8 cellular contexts compared by ENCODE assay signal in the genomic region with DNA sequence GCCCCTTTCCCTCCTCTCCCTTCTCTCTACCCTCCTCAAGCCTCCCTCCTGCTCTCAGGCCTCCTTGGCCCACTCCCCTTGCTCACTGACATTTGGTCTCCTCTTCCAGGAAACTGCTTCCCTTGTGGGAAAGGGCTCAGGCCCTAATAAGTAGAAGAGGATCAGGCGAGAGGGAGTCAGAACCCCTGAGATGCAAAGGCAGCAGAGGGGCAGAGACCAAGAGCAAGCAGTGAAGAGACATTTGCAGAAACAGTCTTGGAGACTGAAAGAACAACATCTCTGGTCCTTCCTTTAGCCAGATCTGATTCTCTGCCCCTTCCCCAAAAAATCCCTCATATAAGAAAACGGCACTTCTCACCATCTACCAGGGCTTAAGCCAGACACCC. TPM values are rescaled to one million over a fixed set of nuclear protein-coding genes. Genes with fewer than 3 reads are reported as not detected.
A peak's percentile ranks its signal among the peaks of the same experiment; 100 is the strongest.
DNase-seq lines count a peak whose midpoint lies in the region; ATAC-seq, FAIRE-seq and TF ChIP-seq lines count a peak whose summit lies in the region.

No MANE protein-coding gene starts in this region.

- no peak for DNase-seq in Caco-2
- no peak for DNase-seq in Panc1 (ENCODE audit: low read depth, low spot score)
- DNase-seq in endothelial cell of umbilical vein (ENCODE audit: low read depth, low spot score) = no peak
- DNase-seq in osteoblast (ENCODE audit: insufficient read length, low spot score, missing footprints) = peak; percentile 66
- no peak for DNase-seq in NCI-H774 (lab: John Stamatoyannopoulos, UW)
- DNase-seq in cerebellum (ENCODE audit: low spot score) = no peak
- DNase-seq in NCI-H1105 (lab: John Stamatoyannopoulos, UW) = no peak
- no peak for DNase-seq in ureter (ENCODE audit: low spot score)

- no peak overlapping the region for H3K4me2 ChIP-seq in endothelial cell of umbilical vein (ENCODE audit: insufficient read depth, low read length)
- peak overlapping the region; percentile 96 for H3K4me2 ChIP-seq in osteoblast (ENCODE audit: insufficient read depth, low read length)

- H3K4me1 Mint-ChIP-seq in Caco-2 (ENCODE audit: low read depth, unreplicated experiment) = peaks cover 47% of the 10 kb centered on the region

- peaks cover 4% of the 10 kb centered on the region; the same call in 1 of the 2 replicates for H3K36me3 ChIP-seq in Caco-2 (ENCODE audit: control insufficient read depth, insufficient read depth, low read length)
- peaks cover 12% of the 10 kb centered on the region for H3K36me3 ChIP-seq in Panc1 (ENCODE audit: control insufficient read depth, insufficient read depth, low read length)
- no peaks in the 10 kb centered on the region for H3K36me3 ChIP-seq in endothelial cell of umbilical vein (ENCODE audit: control insufficient read depth in 2 of 2, extremely low read depth in 1 of 2, insufficient read depth in 2 of 2, low read length in 2 of 2)
- H3K36me3 ChIP-seq in osteoblast (ENCODE audit: insufficient read depth, low read length) = peaks cover 13% of the 10 kb centered on the region

- peaks cover 79% of the 10 kb centered on the region for H3K36me3 Mint-ChIP-seq in Caco-2 (ENCODE audit: insufficient read depth, unreplicated experiment)

- H3K79me2 ChIP-seq in endothelial cell of umbilical vein (ENCODE audit: control insufficient read depth, insufficient read depth, low read length) (peaks cover 35% of the 10 kb centered on the region), osteoblast (ENCODE audit: insufficient read depth, low read length) (peaks cover 54% of the 10 kb centered on the region)

- H3K27ac ChIP-seq in Panc1 (ENCODE audit: low read length) (peak overlapping the region; percentile 92), endothelial cell of umbilical vein (ENCODE audit: insufficient read depth, low read depth, low read length) (peak overlapping the region; percentile 83), osteoblast (ENCODE audit: low read depth, low read length) (peak overlapping the region; percentile 84)

- dilution Hi-C loops in endothelial cell of umbilical vein (cut with MboI; ENCODE audit: extremely low pct_ligation_motif_present, low sequenced_read_pairs) = no loop called here

- H3K9me1 ChIP-seq in endothelial cell of umbilical vein (replicated peaks; ENCODE audit: control insufficient read depth, extremely low read depth, insufficient read depth, low read length) = no peaks in the 10 kb centered on the region

- POLR2A ChIA-PET in Caco-2 (lab: Charles Lee) = interaction anchor here (0.6 to 2.3 kb wide), 5 partner anchors 9 to 440 kb away, joined by 4 to 20 read pairs (median 11); partner anchors contain the start of genes MED29, PAF1 and RPS16
- POLR2A ChIA-PET in Panc1 (lab: Charles Lee) = interaction anchor here (1.0 to 2.3 kb wide), 9 partner anchors 10 to 64 kb away, joined by 7 to 41 read pairs (median 28); partner anchors contain the start of genes MED29, PAF1 and RPS16
- POLR2A ChIA-PET in endothelial cell of umbilical vein (lab: Charles Lee) = interaction anchor here (1.4 to 1.7 kb wide), 2 partner anchors 10 to 13 kb away, joined by 3 to 8 read pairs; no protein-coding TSS in a partner anchor

- TF ChIP-seq CTCF in Caco-2 (IDR thresholded peaks at IDR 0.05; ENCODE audit: insufficient read depth in 1 of 2, low read depth in 1 of 2, low read length in 1 of 2, severe bottlenecking in 1 of 2, unreplicated experiment in 1 of 2) (no peak), Panc1 (IDR thresholded peaks at IDR 0.05) (no peak), endothelial cell of umbilical vein (IDR thresholded peaks at IDR 0.05; ENCODE audit: extremely low read depth in 1 of 2, insufficient read depth in 1 of 2, low read depth in 1 of 2, low read length in 2 of 2) (no peak), osteoblast (IDR thresholded peaks at IDR 0.05; ENCODE audit: extremely low read depth, low read depth, low read length) (no peak)

- H3K27ac Mint-ChIP-seq in Caco-2 (ENCODE audit: unreplicated experiment) = peak overlapping the region; percentile 90

- H4K20me1 ChIP-seq in endothelial cell of umbilical vein (replicated peaks; ENCODE audit: control insufficient read depth, extremely low read depth, insufficient read depth, low read length) = no peaks in the 10 kb centered on the region
- peaks cover 43% of the 10 kb centered on the region for H4K20me1 ChIP-seq in osteoblast (ENCODE audit: insufficient read depth, low read length)

- BruUV-seq in Caco-2 (replicated peaks; lab: Mats Ljungman, UMichigan) = no TSS peak
- no TSS peak for BruUV-seq in Panc1 (replicated peaks; lab: Mats Ljungman, UMichigan)
- BruUV-seq in endothelial cell of umbilical vein (replicated peaks; lab: Mats Ljungman, UMichigan) = no TSS peak

- no peaks in the 10 kb centered on the region for H3K27me3 ChIP-seq in Caco-2 (replicated peaks; ENCODE audit: control insufficient read depth, insufficient read depth, low read length)
- no peaks in the 10 kb centered on the region for H3K27me3 ChIP-seq in Panc1 (ENCODE audit: control insufficient read depth, insufficient read depth, low read length)
- H3K27me3 ChIP-seq in endothelial cell of umbilical vein (ENCODE audit: control insufficient read depth in 2 of 2, insufficient read depth in 2 of 2, low read length in 2 of 2) = no peaks in the 10 kb centered on the region
- no peaks in the 10 kb centered on the region for H3K27me3 ChIP-seq in osteoblast (ENCODE audit: insufficient read depth, low read length)

- peak overlapping the region; percentile 77 for H3K4me3 Mint-ChIP-seq in Caco-2 (ENCODE audit: unreplicated experiment)

- H3K4me3 ChIP-seq in Caco-2 (ENCODE audit: low read depth, low read length) = peak overlapping the region; percentile 66
- peak overlapping the region; percentile 42 to 55 for H3K4me3 ChIP-seq in Panc1 (ENCODE audit: low read depth in 2 of 2, low read length in 2 of 2)
- H3K4me3 ChIP-seq in endothelial cell of umbilical vein (replicated peaks in 1 of 3; ENCODE audit: insufficient read depth in 1 of 3, low read depth in 1 of 3, low read length in 3 of 3) = no peak overlapping the region
- peak overlapping the region; percentile 83 for H3K4me3 ChIP-seq in osteoblast (ENCODE audit: insufficient read depth, low read length)

- H2AFZ ChIP-seq in endothelial cell of umbilical vein (ENCODE audit: low read depth, low read length) (no peak overlapping the region), osteoblast (ENCODE audit: low read length) (no peak overlapping the region)

- in situ Hi-C loops in Panc1 (cut with HindIII; ENCODE audit: low pct_unique_long_range_greater_than_20kb, low sequenced_read_pairs) = no loop called here

- no peaks in the 10 kb centered on the region for H3K9me3 Mint-ChIP-seq in Caco-2 (ENCODE audit: unreplicated experiment)

- H3K9me3 ChIP-seq in Caco-2 (no peaks in the 10 kb centered on the region), Panc1 (ENCODE audit: control insufficient read depth, insufficient read depth, low read depth, low read length) (no peaks in the 10 kb centered on the region), endothelial cell of umbilical vein (replicated peaks; ENCODE audit: control insufficient read depth, insufficient read depth, low read length) (no peaks in the 10 kb centered on the region), osteoblast (ENCODE audit: low read depth, low read length) (no peaks in the 10 kb centered on the region)

- peak overlapping the region; percentile 80 for H3K9ac ChIP-seq in endothelial cell of umbilical vein (replicated peaks; ENCODE audit: extremely low read depth, insufficient read depth, low read length)

- H3K4me1 ChIP-seq in Caco-2 (peaks cover 30% of the 10 kb centered on the region), Panc1 (ENCODE audit: control insufficient read depth, insufficient read depth, low read length) (peaks cover 58% of the 10 kb centered on the region), endothelial cell of umbilical vein (ENCODE audit: control insufficient read depth, extremely low read depth, insufficient read depth, low read length) (peaks cover 45% of the 10 kb centered on the region), osteoblast (ENCODE audit: insufficient read depth, low read length) (peaks cover 35% of the 10 kb centered on the region)

- no peak for ATAC-seq in Panc1

- CTCF ChIA-PET in Caco-2 (lab: Charles Lee) (interaction anchor here (1.0 to 2.5 kb wide), 3 partner anchors 9 to 19 kb away, joined by 4 to 52 read pairs (median 16); partner anchors contain the start of genes MED29 and PAF1), Panc1 (lab: Charles Lee) (interaction anchor here (1.4 to 6.8 kb wide), 8 partner anchors 10 to 125 kb away, joined by 4 to 280 read pairs (median 18); partner anchors contain the start of genes MED29, PAF1 and RPS16), endothelial cell of umbilical vein (lab: Charles Lee) (interaction anchor here (1.0 to 2.3 kb wide), 5 partner anchors 9 to 48 kb away, joined by 3 to 147 read pairs (median 13); partner anchors contain the start of gene RPS16)

- FAIRE-seq in endothelial cell of umbilical vein (lab: Jason Lieb, UNC) = no peak

- intact Hi-C loops in Caco-2 (cut with micrococcal nuclease; ENCODE audit: unreplicated experiment) (loop anchor here (1.0 kb wide), 2 partner anchors 13 to 288 kb away; no protein-coding TSS in a partner anchor), Panc1 (cut with micrococcal nuclease; ENCODE audit: unreplicated experiment) (loop anchor here (1.0 to 10.0 kb wide), 4 partner anchors 13 to 436 kb away; partner anchors contain the start of gene FBXO17), endothelial cell of umbilical vein (cut with micrococcal nuclease) (loop anchor here (1.0 kb wide), 1 partner anchor 198 kb away; no protein-coding TSS in a partner anchor)

- H3K27me3 Mint-ChIP-seq in Caco-2 (ENCODE audit: insufficient read depth, unreplicated experiment) = peaks cover 3% of the 10 kb centered on the region

- no peak for TF ChIP-seq POLR2A in endothelial cell of umbilical vein (IDR thresholded peaks at IDR 0.05; ENCODE audit: low read depth, low read length)

RNA-seq across cellular contexts. Expression of gene PLEKHG2, which starts 1.9 kb away (rescaled TPM):
- 49.8 and 64.1 TPM in 2 replicates for total RNA-seq in Caco-2 (2022)
- 1,988 TPM for total RNA-seq in Panc1 (2021; ENCODE audit: unreplicated experiment)
- 2,032 TPM for polyA plus RNA-seq in Panc1 (2012; ENCODE audit: insufficient read length)
- 74.1 TPM in 2 replicates for total RNA-seq in endothelial cell of umbilical vein
- 26.4 and 44.7 TPM in 2 replicates for polyA plus RNA-seq in endothelial cell of umbilical vein
- polyA plus RNA-seq in endothelial cell of umbilical vein (2011; cell fraction: cytosol; rRNA removed) = 11.2 and 15.0 TPM in 2 replicates
- 139 and 169 TPM in 2 replicates for polyA plus RNA-seq in endothelial cell of umbilical vein (2011; cell fraction: nucleus; rRNA removed)
- polyA plus RNA-seq in endothelial cell of umbilical vein (2012) = 45.2 and 49.3 TPM in 2 replicates
- 33.5 and 45.4 TPM in 2 replicates for polyA minus RNA-seq in endothelial cell of umbilical vein
- 13.7 TPM for polyA minus RNA-seq in endothelial cell of umbilical vein (2011; cell fraction: cytosol; rRNA and poly(A)+ RNA removed)
- 66.6 and 89.2 TPM in 2 replicates for polyA minus RNA-seq in endothelial cell of umbilical vein (2011; cell fraction: nucleus; rRNA and poly(A)+ RNA removed)
- total RNA-seq in osteoblast = 21.4 and 21.5 TPM in 2 replicates
- total RNA-seq in cerebellum = 20.9 TPM
- 38.8 TPM for total RNA-seq in ureter

RNA-seq across cellular contexts. Expression of gene ZFP36, which starts 4.0 kb away (rescaled TPM):
- total RNA-seq in Caco-2 (2022) (25.8 and 29.7 TPM in 2 replicates), Panc1 (2021; ENCODE audit: unreplicated experiment) (414 TPM), endothelial cell of umbilical vein (12.2 and 26.5 TPM in 2 replicates), osteoblast (6.2 and 6.5 TPM in 2 replicates), cerebellum (1.9 TPM), ureter (230 TPM)
- polyA plus RNA-seq in Panc1 (2012; ENCODE audit: insufficient read length) = 369 TPM
- 16.3 and 21.7 TPM in 2 replicates for polyA plus RNA-seq in endothelial cell of umbilical vein
- polyA plus RNA-seq in endothelial cell of umbilical vein (2011; cell fraction: cytosol; rRNA removed) = 12.3 and 22.8 TPM in 2 replicates
- 50.1 and 58.2 TPM in 2 replicates for polyA plus RNA-seq in endothelial cell of umbilical vein (2011; cell fraction: nucleus; rRNA removed)
- 22.6 and 23.7 TPM in 2 replicates for polyA plus RNA-seq in endothelial cell of umbilical vein (2012)
- polyA minus RNA-seq in endothelial cell of umbilical vein = 5.3 and 6.6 TPM in 2 replicates
- polyA minus RNA-seq in endothelial cell of umbilical vein (2011; cell fraction: cytosol; rRNA and poly(A)+ RNA removed) = 25.8 TPM
- 25.1 and 59.1 TPM in 2 replicates for polyA minus RNA-seq in endothelial cell of umbilical vein (2011; cell fraction: nucleus; rRNA and poly(A)+ RNA removed)

RNA-seq across cellular contexts. Expression of gene MED29, which starts 19.4 kb away (rescaled TPM):
- 50.3 and 50.8 TPM in 2 replicates for total RNA-seq in Caco-2 (2022)
- 739 TPM for total RNA-seq in Panc1 (2021; ENCODE audit: unreplicated experiment)
- polyA plus RNA-seq in Panc1 (2012; ENCODE audit: insufficient read length) = 764 TPM
- total RNA-seq in endothelial cell of umbilical vein = 24.7 and 25.5 TPM in 2 replicates
- polyA plus RNA-seq in endothelial cell of umbilical vein = 50.4 and 60.3 TPM in 2 replicates
- polyA plus RNA-seq in endothelial cell of umbilical vein (2011; cell fraction: cytosol; rRNA removed) = 39.9 and 44.7 TPM in 2 replicates
- polyA plus RNA-seq in endothelial cell of umbilical vein (2011; cell fraction: nucleus; rRNA removed) = 11.8 and 14.2 TPM in 2 replicates
- 19.4 and 19.7 TPM in 2 replicates for polyA plus RNA-seq in endothelial cell of umbilical vein (2012)
- 26.4 and 28.5 TPM in 2 replicates for polyA minus RNA-seq in endothelial cell of umbilical vein
- 23.8 TPM for polyA minus RNA-seq in endothelial cell of umbilical vein (2011; cell fraction: cytosol; rRNA and poly(A)+ RNA removed)
- 6.3 and 6.7 TPM in 2 replicates for polyA minus RNA-seq in endothelial cell of umbilical vein (2011; cell fraction: nucleus; rRNA and poly(A)+ RNA removed)
- total RNA-seq in osteoblast = 19.9 and 23.0 TPM in 2 replicates
- 14.1 TPM for total RNA-seq in cerebellum
- total RNA-seq in ureter = 51.8 TPM

RNA-seq across cellular contexts. Expression of gene PAF1, which starts 19.7 kb away (rescaled TPM):
- 57.9 and 59.0 TPM in 2 replicates for total RNA-seq in Caco-2 (2022)
- total RNA-seq in Panc1 (2021; ENCODE audit: unreplicated experiment) = 901 TPM
- 1,335 TPM for polyA plus RNA-seq in Panc1 (2012; ENCODE audit: insufficient read length)
- 53.6 and 55.1 TPM in 2 replicates for total RNA-seq in endothelial cell of umbilical vein
- 77.9 and 90.8 TPM in 2 replicates for polyA plus RNA-seq in endothelial cell of umbilical vein
- polyA plus RNA-seq in endothelial cell of umbilical vein (2011; cell fraction: cytosol; rRNA removed) = 60.4 and 68.7 TPM in 2 replicates
- polyA plus RNA-seq in endothelial cell of umbilical vein (2011; cell fraction: nucleus; rRNA removed) = 69.9 and 95.5 TPM in 2 replicates
- polyA plus RNA-seq in endothelial cell of umbilical vein (2012) = 53.1 and 63.8 TPM in 2 replicates
- polyA minus RNA-seq in endothelial cell of umbilical vein = 41.9 and 56.6 TPM in 2 replicates
- polyA minus RNA-seq in endothelial cell of umbilical vein (2011; cell fraction: cytosol; rRNA and poly(A)+ RNA removed) = 43.6 TPM
- 27.1 and 44.7 TPM in 2 replicates for polyA minus RNA-seq in endothelial cell of umbilical vein (2011; cell fraction: nucleus; rRNA and poly(A)+ RNA removed)
- total RNA-seq in osteoblast = 29.3 and 29.8 TPM in 2 replicates
- total RNA-seq in cerebellum = 18.6 TPM
- 36.9 TPM for total RNA-seq in ureter

RNA-seq across cellular contexts. Expression of gene RPS16, which starts 25.1 kb away (rescaled TPM):
- total RNA-seq in Caco-2 (2022) = 2,801 and 3,019 TPM in 2 replicates
- total RNA-seq in Panc1 (2021; ENCODE audit: unreplicated experiment) = 27,832 TPM
- polyA plus RNA-seq in Panc1 (2012; ENCODE audit: insufficient read length) = 38,578 TPM
- total RNA-seq in endothelial cell of umbilical vein = 1,735 and 1,768 TPM in 2 replicates
- polyA plus RNA-seq in endothelial cell of umbilical vein = 5,244 and 6,084 TPM in 2 replicates
- polyA plus RNA-seq in endothelial cell of umbilical vein (2011; cell fraction: cytosol; rRNA removed) = 4,318 and 4,415 TPM in 2 replicates
- polyA plus RNA-seq in endothelial cell of umbilical vein (2011; cell fraction: nucleus; rRNA removed) = 1,293 and 1,668 TPM in 2 replicates
- 2,527 and 3,042 TPM in 2 replicates for polyA plus RNA-seq in endothelial cell of umbilical vein (2012)
- polyA minus RNA-seq in endothelial cell of umbilical vein = 1,532 and 1,667 TPM in 2 replicates
- 2,450 TPM for polyA minus RNA-seq in endothelial cell of umbilical vein (2011; cell fraction: cytosol; rRNA and poly(A)+ RNA removed)
- 213 and 283 TPM in 2 replicates for polyA minus RNA-seq in endothelial cell of umbilical vein (2011; cell fraction: nucleus; rRNA and poly(A)+ RNA removed)
- 44.9 and 56.0 TPM in 2 replicates for total RNA-seq in osteoblast
- total RNA-seq in cerebellum = 48.1 TPM
- 2,118 TPM for total RNA-seq in ureter

Comparison
In these comparisons a context has a peak if more than half of its experiments do, and no peak if none do; other contexts are left out.
1. H3K4me3 ChIP-seq: peak in Caco-2 (single experiment), Panc1 (2 of 2) and osteoblast (single experiment); none in endothelial cell of umbilical vein (0 of 3).
2. RNA of gene PLEKHG2, which starts 1.9 kb away (total RNA-seq): 1,988 TPM in Panc1 (single experiment); 74.1 TPM in endothelial cell of umbilical vein, 49.8 to 64.1 TPM in Caco-2, 38.8 TPM in ureter (single experiment), 21.4 to 21.5 TPM in osteoblast and 20.9 TPM in cerebellum (single experiment); every median in the first group is over 10 times any median in the second.
3. RNA of gene MED29, which starts 19.4 kb away (total RNA-seq): 739 TPM in Panc1 (single experiment); 51.8 TPM in ureter (single experiment), 50.3 to 50.8 TPM in Caco-2, 24.7 to 25.5 TPM in endothelial cell of umbilical vein, 19.9 to 23.0 TPM in osteoblast and 14.1 TPM in cerebellum (single experiment); every median in the first group is over 10 times any median in the second.
4. Peak in every context shown above with its lines, with median percentiles within 50 percentile points of each other: H3K27ac ChIP-seq.